In the genomic region with DNA sequence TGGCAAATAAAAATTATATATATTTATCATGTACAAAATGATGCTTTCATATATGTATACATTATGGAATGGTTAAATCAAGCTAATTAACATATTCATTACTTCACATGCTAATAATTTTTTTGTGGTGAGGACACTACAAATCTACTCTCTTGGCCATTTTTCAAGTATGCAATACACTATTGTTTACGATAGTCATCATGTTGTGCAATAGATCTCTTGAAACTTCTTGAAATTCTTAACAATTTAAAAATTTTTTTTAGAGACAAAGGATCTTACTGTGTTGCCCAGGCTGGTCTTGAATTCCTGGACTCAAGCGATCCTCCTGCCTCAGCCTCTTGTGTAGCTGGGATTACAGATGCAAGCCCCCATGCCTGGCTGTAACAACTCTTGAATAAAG, we compare ENCODE assay signal across 21 cellular contexts. TPM values are rescaled to one million over a fixed set of nuclear protein-coding genes. Genes with fewer than 3 reads are reported as not detected.
DNase-seq lines count a peak whose midpoint lies in the region; ATAC-seq and TF ChIP-seq lines count a peak whose summit lies in the region.
"Had no signal": no experiment of that assay in that cellular context is flagged by ENCODE, and none has a peak within 500 bp of the region (broad histone marks: within the 10 kb centered on the region; RNA-seq: fewer than 3 reads in every experiment).

No MANE protein-coding gene starts in this region.

- peak; percentile 44 for ATAC-seq in sciatic nerve

- peak; percentile 34 for DNase-seq in GM03348 (ENCODE audit: low spot score)
- peak; percentile 27 for DNase-seq in SK-MEL-5 (ENCODE audit: low read depth, low spot score)
- DNase-seq in fibroblast of mammary gland (ENCODE audit: low read depth), result peak; percentile 73
- no peak for DNase-seq in sciatic nerve (ENCODE audit: low spot score)
- DNase-seq in NCI-H128 (lab: John Stamatoyannopoulos, UW; ENCODE audit: unreplicated experiment), result no peak
- DNase-seq in G401 (ENCODE audit: low spot score), result no peak
- no peak for DNase-seq in GM20000 (ENCODE audit: low spot score)
- DNase-seq: activated CD8-positive, alpha-beta memory T cell treated with anti-CD3 and anti-CD28 coated beads, Interleukin-2, amount 50 U/mL, for 4 hours; activated naive CD8-positive, alpha-beta T cell treated with anti-CD3 and anti-CD28 coated beads, Interleukin-2, amount 10 ng/mL, durations not matched to agents 7 days and 5 days; head of caudate nucleus; left ventricle myocardium inferior; NCI-H1105; NCI-H2081 treated with DMSO at 0.1 percent for 48 hours; NCI-H510A treated with DMSO at 0.1 percent for 48 hours; nephron progenitor cell; tibial artery had no signal

- no peak for TF ChIP-seq CTCF in fibroblast of mammary gland (conservative IDR thresholded peaks at IDR 0.05; ENCODE audit: control insufficient read depth, insufficient read depth, low read depth, low read length)
- TF ChIP-seq CTCF in GM20000 (IDR thresholded peaks at IDR 0.05; ENCODE audit: extremely low read depth, missing control alignments), result no peak

- intact Hi-C loops in sciatic nerve (cut with DNase I), result no loop called here

- in situ Hi-C loops in SK-MEL-5 (cut with HindIII; ENCODE audit: low pct_unique_long_range_greater_than_20kb, low sequenced_read_pairs) (no loop called here), G401 (cut with HindIII; ENCODE audit: low sequenced_read_pairs) (no loop called here)

- no peak overlapping the region for H3K4me3 ChIP-seq in fibroblast of mammary gland (ENCODE audit: control insufficient read depth, low read depth, low read length)
- H3K4me3 ChIP-seq: left ventricle myocardium inferior, SK-N-MC, skin epidermis, tibial artery had no signal

RNA-seq across cellular contexts. Expression of a gene that starts 45.2 kb away (rescaled TPM):
- total RNA-seq in SK-MEL-5 (2014; rRNA removed; shearing (Covaris generic)), result 0.16 and 0.37 TPM in 2 replicates
- 0.08 TPM in 1 of 2 replicates, not detected in the other for polyA plus RNA-seq in SK-MEL-5 (2015; cell fraction: cytosol; rRNA removed)
- polyA plus RNA-seq in SK-MEL-5 (2015; cell fraction: nucleus; rRNA removed), result 1.0 and 1.4 TPM in 2 replicates
- total RNA-seq in sciatic nerve, result not detected
- total RNA-seq in G401 (2014; rRNA removed; shearing (Covaris generic)), result not detected in 2 replicates
- total RNA-seq: activated naive CD8-positive, alpha-beta T cell treated with anti-CD3 and anti-CD28 coated beads, Interleukin-2, amount 10 ng/mL, durations not matched to agents 7 days and 5 days; dermis microvascular lymphatic vessel endothelial cell; left ventricle myocardium inferior; posterior vena cava had no signal
- polyA plus RNA-seq: BJ had no signal

RNA-seq across cellular contexts. Expression of a gene that starts 56.6 kb away (rescaled TPM):
- 288 and 329 TPM in 2 replicates for total RNA-seq in SK-MEL-5 (2014; rRNA removed; shearing (Covaris generic))
- polyA plus RNA-seq in SK-MEL-5 (2015; cell fraction: cytosol; rRNA removed), result 118 and 145 TPM in 2 replicates
- 198 and 207 TPM in 2 replicates for polyA plus RNA-seq in SK-MEL-5 (2015; cell fraction: nucleus; rRNA removed)
- total RNA-seq in sciatic nerve, result 69.0 TPM
- total RNA-seq in G401 (2014; rRNA removed; shearing (Covaris generic)), result 147 and 192 TPM in 2 replicates

Comparison
In these comparisons a context has a peak if more than half of its experiments do, and no peak if none do; other contexts are left out.
1. DNase-seq: peak in GM03348 (single experiment), SK-MEL-5 (single experiment) and fibroblast of mammary gland (single experiment); none in sciatic nerve (single experiment), NCI-H128 (single experiment), G401 (single experiment) and GM20000 (single experiment).